ENCODE assay signal across 8 cellular contexts in the genomic region with DNA sequence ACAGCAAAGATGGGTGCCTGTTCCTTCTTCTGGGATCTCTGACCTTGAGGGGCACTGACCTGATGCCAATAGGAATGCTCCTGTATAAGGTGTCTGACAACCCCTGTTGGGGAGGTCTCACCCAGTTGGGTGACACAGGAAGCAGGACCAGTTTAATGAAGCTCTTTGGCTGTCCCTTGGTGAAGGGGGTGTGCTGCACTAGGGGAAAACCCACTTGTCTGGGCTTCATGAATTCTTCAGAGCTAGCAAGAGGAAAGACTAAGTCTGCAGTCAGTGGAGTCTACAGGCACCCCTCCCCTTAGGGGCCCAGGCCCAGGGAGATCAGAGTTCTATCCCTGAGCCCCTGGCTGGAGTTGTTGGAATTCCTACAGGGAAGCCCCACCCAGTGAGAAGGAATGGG.
"Had no signal": no experiment of that assay in that cellular context is flagged by ENCODE, and none has a peak within 500 bp of the region (broad histone marks: within the 10 kb centered on the region; RNA-seq: fewer than 3 reads in every experiment).

No MANE protein-coding gene starts in this region.

- DNase-seq: GM23248, GOT3, H7, HFFc6, IMR-90, KG1 had no signal

- H3K27ac Mint-ChIP-seq: HFFc6 had no signal

- ATAC-seq: HCT116, K562 had no signal

- H3K4me3 Mint-ChIP-seq: HFFc6 had no signal
